In genomic region chr20:3613821-3614440, GRCh38 we compare ENCODE assay signal across 1 cellular context.
TF ChIP-seq lines count a peak whose summit lies in the region.

No MANE protein-coding gene starts in this region.

TF ChIP-seq in IMR-90, 13 proteins besides CTCF, POLR2A, EP300 and RAD21:
- no peak for TF ChIP-seq RCOR1 (IDR thresholded peaks at IDR 0.05; ENCODE audit: insufficient replicate concordance, low read length)
- no peak for TF ChIP-seq BHLHE40 (IDR thresholded peaks at IDR 0.05; ENCODE audit: low read depth, low read length)
- TF ChIP-seq RFX5 (IDR thresholded peaks at IDR 0.05; ENCODE audit: low read depth, low read length), result no peak
- TF ChIP-seq SMC3 (IDR thresholded peaks at IDR 0.05; ENCODE audit: low read depth, low read length), result no peak
- TF ChIP-seq MXI1 (IDR thresholded peaks at IDR 0.05; ENCODE audit: borderline replicate concordance, low read depth, low read length), result no peak
- TF ChIP-seq, protein P1, sequence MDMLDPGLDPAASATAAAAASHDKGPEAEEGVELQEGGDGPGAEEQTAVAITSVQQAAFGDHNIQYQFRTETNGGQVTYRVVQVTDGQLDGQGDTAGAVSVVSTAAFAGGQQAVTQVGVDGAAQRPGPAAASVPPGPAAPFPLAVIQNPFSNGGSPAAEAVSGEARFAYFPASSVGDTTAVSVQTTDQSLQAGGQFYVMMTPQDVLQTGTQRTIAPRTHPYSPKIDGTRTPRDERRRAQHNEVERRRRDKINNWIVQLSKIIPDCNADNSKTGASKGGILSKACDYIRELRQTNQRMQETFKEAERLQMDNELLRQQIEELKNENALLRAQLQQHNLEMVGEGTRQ (IDR thresholded peaks at IDR 0.05; ENCODE audit: low read depth, low read length), result no peak
- TF ChIP-seq NFE2L2 (IDR thresholded peaks at IDR 0.05; ENCODE audit: low read depth, low read length), result no peak
- TF ChIP-seq CHD1 (IDR thresholded peaks at IDR 0.05; ENCODE audit: low read depth, low read length), result no peak
- TF ChIP-seq FOS (IDR thresholded peaks at IDR 0.05; ENCODE audit: low read depth, low read length), result no peak
- TF ChIP-seq MAZ (IDR thresholded peaks at IDR 0.05; ENCODE audit: borderline replicate concordance, low read depth, low read length), result no peak
- no peak for TF ChIP-seq CEBPB (IDR thresholded peaks at IDR 0.05; ENCODE audit: low read depth, low read length)
- TF ChIP-seq, protein P2, sequence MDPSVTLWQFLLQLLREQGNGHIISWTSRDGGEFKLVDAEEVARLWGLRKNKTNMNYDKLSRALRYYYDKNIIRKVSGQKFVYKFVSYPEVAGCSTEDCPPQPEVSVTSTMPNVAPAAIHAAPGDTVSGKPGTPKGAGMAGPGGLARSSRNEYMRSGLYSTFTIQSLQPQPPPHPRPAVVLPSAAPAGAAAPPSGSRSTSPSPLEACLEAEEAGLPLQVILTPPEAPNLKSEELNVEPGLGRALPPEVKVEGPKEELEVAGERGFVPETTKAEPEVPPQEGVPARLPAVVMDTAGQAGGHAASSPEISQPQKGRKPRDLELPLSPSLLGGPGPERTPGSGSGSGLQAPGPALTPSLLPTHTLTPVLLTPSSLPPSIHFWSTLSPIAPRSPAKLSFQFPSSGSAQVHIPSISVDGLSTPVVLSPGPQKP (IDR thresholded peaks at IDR 0.05; ENCODE audit: borderline replicate concordance, low read depth, low read length), result no peak
- no peak for TF ChIP-seq MAFK (IDR thresholded peaks at IDR 0.05; ENCODE audit: low read depth, low read length)
